12 cellular contexts compared by ENCODE assay signal in the genomic region with DNA sequence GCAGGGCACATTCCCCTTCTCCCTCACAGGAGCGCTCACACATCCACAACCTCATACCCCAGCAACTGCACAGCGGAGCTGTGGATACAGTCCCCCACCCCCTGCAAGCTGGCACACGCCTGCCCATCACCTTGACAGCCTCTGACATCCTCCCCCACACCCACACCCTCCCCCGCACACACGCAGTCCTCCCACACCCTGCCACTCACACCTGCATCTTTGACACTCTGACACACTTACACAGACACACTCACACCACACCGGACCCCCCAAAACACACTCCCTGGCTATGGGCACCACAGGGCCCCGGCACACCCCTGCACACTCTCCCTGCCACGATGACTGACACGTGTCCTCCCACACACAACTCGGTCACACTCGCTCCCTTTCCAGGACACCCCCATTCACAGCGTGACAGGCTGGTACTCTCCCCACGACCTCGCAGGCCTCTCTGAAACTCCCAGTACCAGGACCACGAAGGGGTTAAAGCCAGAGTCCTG. TPM values are rescaled to one million over a fixed set of nuclear protein-coding genes. Genes with fewer than 3 reads are reported as not detected.
DNase-seq lines count a peak whose midpoint lies in the region; ATAC-seq and TF ChIP-seq lines count a peak whose summit lies in the region.
"Had no signal": no experiment of that assay in that cellular context is flagged by ENCODE, and none has a peak within 500 bp of the region (broad histone marks: within the 10 kb centered on the region; RNA-seq: fewer than 3 reads in every experiment).

No MANE protein-coding gene starts in this region.

- peaks cover 25% of the 10 kb centered on the region for H3K4me1 Mint-ChIP-seq in activated T-cell treated with anti-CD3 and anti-CD28 coated beads, Interleukin-2, amount 50 U/mL, for 4 hours (ENCODE audit: low read depth)
- H3K4me1 Mint-ChIP-seq in activated T-cell treated with anti-CD3 and anti-CD28 coated beads, Interleukin-2, amount 50 U/mL, for 24 hours (ENCODE audit: low read depth), result peaks cover 33% of the 10 kb centered on the region
- H3K4me1 Mint-ChIP-seq in stimulated activated naive B cell treated with anti-CD40 and anti-IgM and Interleukin-4, amounts not matched to agents 10 μg/mL and 1 μg/mL and 100 μg/mL, for 72 hours, result peaks cover 26 to 45% of the 10 kb centered on the region in 2 donors

- H3K9me3 Mint-ChIP-seq in activated T-cell treated with anti-CD3 and anti-CD28 coated beads, Interleukin-2, amount 50 U/mL, for 4 hours, result no peaks in the 10 kb centered on the region
- H3K9me3 Mint-ChIP-seq in activated T-cell treated with anti-CD3 and anti-CD28 coated beads, Interleukin-2, amount 50 U/mL, for 24 hours, result no peaks in the 10 kb centered on the region
- H3K9me3 Mint-ChIP-seq in stimulated activated naive B cell treated with anti-CD40 and anti-IgM and Interleukin-4, amounts not matched to agents 10 μg/mL and 1 μg/mL and 100 μg/mL, for 72 hours, result no peaks in the 10 kb centered on the region

- no peak overlapping the region for H3K4me3 Mint-ChIP-seq in activated T-cell treated with anti-CD3 and anti-CD28 coated beads, Interleukin-2, amount 50 U/mL, for 4 hours
- H3K4me3 Mint-ChIP-seq in activated T-cell treated with anti-CD3 and anti-CD28 coated beads, Interleukin-2, amount 50 U/mL, for 24 hours, result no peak overlapping the region
- H3K4me3 Mint-ChIP-seq in stimulated activated naive B cell treated with anti-CD40 and anti-IgM and Interleukin-4, amounts not matched to agents 10 μg/mL and 1 μg/mL and 100 μg/mL, for 72 hours, result peak overlapping the region; percentile 79 to 81

- POLR2A ChIA-PET in GM10248 (lab: Yijun Ruan, JAX), result no interaction called here

- H3K36me3 ChIP-seq in WERI-Rb-1 (no peaks in the 10 kb centered on the region), iPS-15b (ENCODE audit: control insufficient read depth, insufficient read depth, low read length) (no peaks in the 10 kb centered on the region)

- no peak overlapping the region for H3K9ac ChIP-seq in iPS-15b (ENCODE audit: low read depth, low read length)

- no peak overlapping the region for H3K27ac ChIP-seq in WERI-Rb-1

- H3K9me3 ChIP-seq in WERI-Rb-1 (ENCODE audit: severe bottlenecking) (no peaks in the 10 kb centered on the region), iPS-15b (ENCODE audit: control insufficient read depth, insufficient read depth, low read length) (no peaks in the 10 kb centered on the region)

- H3K27me3 ChIP-seq in WERI-Rb-1 (ENCODE audit: insufficient read depth, low read depth, severe bottlenecking) (peaks cover 4% of the 10 kb centered on the region), iPS-15b (ENCODE audit: control insufficient read depth, insufficient read depth, low read length) (peaks cover 55% of the 10 kb centered on the region)

- CTCF ChIA-PET in GM10248 (lab: Yijun Ruan, JAX), result interaction anchor here (1.5 to 9.5 kb wide), 6 partner anchors 6 to 355 kb away, joined by 4 to 166 read pairs (median 78); partner anchors contain the start of gene PSMD3

- no peak overlapping the region for H3K27ac Mint-ChIP-seq in activated T-cell treated with anti-CD3 and anti-CD28 coated beads, Interleukin-2, amount 50 U/mL, for 24 hours
- no peak overlapping the region for H3K27ac Mint-ChIP-seq in stimulated activated naive B cell treated with anti-CD40 and anti-IgM and Interleukin-4, amounts not matched to agents 10 μg/mL and 1 μg/mL and 100 μg/mL, for 72 hours

- ATAC-seq in activated T-cell treated with anti-CD3 and anti-CD28 coated beads, Interleukin-2, amount 50 U/mL, for 4 hours, result no peak
- peak in 1 of 2 donors; percentile 17 for ATAC-seq in stimulated activated naive B cell treated with anti-CD40 and anti-IgM and Interleukin-4, amounts not matched to agents 10 μg/mL and 1 μg/mL and 100 μg/mL, for 72 hours (replicated peaks)
- no peak for ATAC-seq in GM18870 (IDR thresholded peaks at IDR 0.05; ENCODE audit: unreplicated experiment)
- ATAC-seq in GM18861 (IDR thresholded peaks at IDR 0.05; ENCODE audit: unreplicated experiment), result no peak

- peak; percentile 27 for DNase-seq in activated T-cell treated with anti-CD3 and anti-CD28 coated beads, Interleukin-2, amount 50 U/mL, for 4 hours
- no peak for DNase-seq in activated T-cell treated with anti-CD3 and anti-CD28 coated beads, Interleukin-2, amount 50 U/mL, for 24 hours
- DNase-seq in WERI-Rb-1 (no peak), GM10248 (ENCODE audit: extremely low spot score) (no peak)
- no peak for DNase-seq in stimulated activated naive B cell treated with anti-CD40 and anti-IgM and Interleukin-4, amounts not matched to agents 10 μg/mL and 1 μg/mL and 100 μg/mL, for 72 hours
- DNase-seq: GF-D8; NCI-H1105; NK-92 treated with Interleukin-12 subunit alpha and Interleukin-12 subunit beta, amount 100 ng/mL, for 24 hours had no signal

- H3K4me3 ChIP-seq in WERI-Rb-1 (ENCODE audit: low read depth, low read length) (peak overlapping the region; percentile 66), iPS-15b (ENCODE audit: low read depth, low read length) (peak overlapping the region; percentile 87)

- peaks cover 26% of the 10 kb centered on the region for H3K4me1 ChIP-seq in iPS-15b (ENCODE audit: control insufficient read depth, insufficient read depth, low read length)

- no peaks in the 10 kb centered on the region for H3K36me3 Mint-ChIP-seq in activated T-cell treated with anti-CD3 and anti-CD28 coated beads, Interleukin-2, amount 50 U/mL, for 4 hours (ENCODE audit: insufficient read depth)
- H3K36me3 Mint-ChIP-seq in activated T-cell treated with anti-CD3 and anti-CD28 coated beads, Interleukin-2, amount 50 U/mL, for 24 hours (ENCODE audit: low read depth), result no peaks in the 10 kb centered on the region
- H3K36me3 Mint-ChIP-seq in stimulated activated naive B cell treated with anti-CD40 and anti-IgM and Interleukin-4, amounts not matched to agents 10 μg/mL and 1 μg/mL and 100 μg/mL, for 72 hours, result peaks cover 0 to 2% of the 10 kb centered on the region in 2 donors

- TF ChIP-seq CTCF in WERI-Rb-1 (IDR thresholded peaks at IDR 0.05; ENCODE audit: low read depth, low read length), result no peak
- TF ChIP-seq CTCF in GM10248 (IDR thresholded peaks at IDR 0.05; ENCODE audit: control extremely low read depth, extremely low read depth, low read depth, missing control alignments), result no peak

- peaks cover 34% of the 10 kb centered on the region for H3K27me3 Mint-ChIP-seq in activated T-cell treated with anti-CD3 and anti-CD28 coated beads, Interleukin-2, amount 50 U/mL, for 4 hours (ENCODE audit: low read depth)
- H3K27me3 Mint-ChIP-seq in activated T-cell treated with anti-CD3 and anti-CD28 coated beads, Interleukin-2, amount 50 U/mL, for 24 hours, result peaks cover 44% of the 10 kb centered on the region
- peaks cover 43% of the 10 kb centered on the region in 2 donors for H3K27me3 Mint-ChIP-seq in stimulated activated naive B cell treated with anti-CD40 and anti-IgM and Interleukin-4, amounts not matched to agents 10 μg/mL and 1 μg/mL and 100 μg/mL, for 72 hours

RNA-seq across cellular contexts. Expression of gene PPP1R1B, which starts 0.5 kb away (rescaled TPM):
- under 1 TPM in 1 of 3 donors, not detected in 2; 0.18 TPM for total RNA-seq in activated T-cell treated with anti-CD3 and anti-CD28 coated beads, Interleukin-2, amount 50 U/mL, for 4 hours
- total RNA-seq: T-helper 2 cell treated with Interferon-gamma antibody and Interleukin-4, amounts not matched to agents 100 ng/mL and 5 ng/mL, for 36 hours had no signal

RNA-seq across cellular contexts. Expression of gene STARD3, which starts 10.7 kb away (rescaled TPM):
- 10 to 100 TPM; 66.0 to 67.1 (median 66.4) TPM for total RNA-seq in activated T-cell treated with anti-CD3 and anti-CD28 coated beads, Interleukin-2, amount 50 U/mL, for 4 hours

RNA-seq across cellular contexts. Expression of gene NEUROD2, which starts 18.5 kb away (rescaled TPM):
- not detected for total RNA-seq in activated T-cell treated with anti-CD3 and anti-CD28 coated beads, Interleukin-2, amount 50 U/mL, for 4 hours
- total RNA-seq: T-helper 2 cell treated with Interferon-gamma antibody and Interleukin-4, amounts not matched to agents 100 ng/mL and 5 ng/mL, for 36 hours had no signal

RNA-seq across cellular contexts. Expression of gene TCAP, which starts 38.9 kb away (rescaled TPM):
- 1 to 10 TPM in 2 of 3 donors, under 1 TPM in 1; 0.73 to 1.4 (median 1.4) TPM for total RNA-seq in activated T-cell treated with anti-CD3 and anti-CD28 coated beads, Interleukin-2, amount 50 U/mL, for 4 hours

RNA-seq across cellular contexts. Expression of gene PNMT, which starts 42.0 kb away (rescaled TPM):
- total RNA-seq in activated T-cell treated with anti-CD3 and anti-CD28 coated beads, Interleukin-2, amount 50 U/mL, for 4 hours, result not detected
- total RNA-seq: T-helper 2 cell treated with Interferon-gamma antibody and Interleukin-4, amounts not matched to agents 100 ng/mL and 5 ng/mL, for 36 hours had no signal

Comparison
In these comparisons a context has a peak if more than half of its experiments do, and no peak if none do; other contexts are left out.
1. H3K4me3 Mint-ChIP-seq: peak in stimulated activated naive B cell treated with anti-CD40 and anti-IgM and Interleukin-4, amounts not matched to agents 10 μg/mL and 1 μg/mL and 100 μg/mL, for 72 hours (2 of 2); none in activated T-cell treated with anti-CD3 and anti-CD28 coated beads, Interleukin-2, amount 50 U/mL, for 4 hours (single experiment) and activated T-cell treated with anti-CD3 and anti-CD28 coated beads, Interleukin-2, amount 50 U/mL, for 24 hours (single experiment).